In genomic region chr6:104402572-104402971, GRCh38 we compare ENCODE assay signal across 13 cellular contexts.
DNase-seq lines count a peak whose midpoint lies in the region; ATAC-seq and TF ChIP-seq lines count a peak whose summit lies in the region.
"Had no signal": no experiment of that assay in that cellular context is flagged by ENCODE, and none has a peak within 500 bp of the region (broad histone marks: within the 10 kb centered on the region; RNA-seq: fewer than 3 reads in every experiment).

No MANE protein-coding gene starts in this region.

- DNase-seq in Caki2 (ENCODE audit: low read depth) (peak; percentile 10), HFF-Myc (ENCODE audit: extremely low read depth, low read depth) (peak; percentile 3), PC-3 (peak; percentile 76), epithelial cell of esophagus (ENCODE audit: low read depth) (peak; percentile 63), transverse colon (no peak), islet precursor cell (no peak), DMS 273 (lab: John Stamatoyannopoulos, UW; ENCODE audit: unreplicated experiment) (no peak)
- DNase-seq: BE2C; CD8-positive, alpha-beta T cell; HCEC 1CT; NCI-H187; NCI-H510A treated with DMSO at 0.1 percent for 48 hours; Right ventricle myocardium superior had no signal

- no peak overlapping the region for H3K9ac ChIP-seq in PC-3 (ENCODE audit: low read length)

- TF ChIP-seq EP300 in transverse colon (IDR thresholded peaks at IDR 0.05; ENCODE audit: low read depth): no peak

- H3K9me2 ChIP-seq in PC-3 (replicated peaks; ENCODE audit: low read length): no peaks in the 10 kb centered on the region

- WGBS in transverse colon (ENCODE audit: low coverage in 1 of 2), 2 donors: 65 to 80% methylated on average over 1 of the region's 1 CpG

- in situ Hi-C loops in Caki2 (cut with HindIII; ENCODE audit: low pct_unique_long_range_greater_than_20kb, low sequenced_read_pairs): no loop called here
- in situ Hi-C loops in transverse colon (cut with MboI; ENCODE audit: low pct_ligation_motif_present in 1 of 4, low pct_unique_long_range_greater_than_20kb in 1 of 4, low sequenced_read_pairs in 3 of 4): no loop called here

- H3K27me3 ChIP-seq in PC-3 (ENCODE audit: low read length) (no peaks in the 10 kb centered on the region), transverse colon (no peaks in the 10 kb centered on the region)
- H3K27me3 ChIP-seq: BE2C had no signal

- no peaks in the 10 kb centered on the region for H4K20me1 ChIP-seq in PC-3 (ENCODE audit: low read length)

- no peak for TF ChIP-seq POLR2A in transverse colon (IDR thresholded peaks at IDR 0.05)

- no TSS peak for BruUV-seq in PC-3 (replicated peaks; lab: Mats Ljungman, UMichigan)

- H3K27ac ChIP-seq in PC-3 (ENCODE audit: low read length) (peak overlapping the region; percentile 39; the same call in 1 of the 2 replicates), transverse colon (no peak overlapping the region)

- no peaks in the 10 kb centered on the region for H3K79me2 ChIP-seq in PC-3 (ENCODE audit: low read length)

- CTCF ChIA-PET in PC-3 (lab: Charles Lee): no interaction called here

- H3K9me3 ChIP-seq in PC-3 (ENCODE audit: low read length): no peaks in the 10 kb centered on the region
- no peaks in the 10 kb centered on the region for H3K9me3 ChIP-seq in transverse colon
- H3K9me3 ChIP-seq: BE2C had no signal

- H3K4me2 ChIP-seq in PC-3 (ENCODE audit: low read length): peak overlapping the region; percentile 29; the same call in 1 of the 2 replicates

- POLR2A ChIA-PET in PC-3 (lab: Charles Lee; ENCODE audit: unreplicated experiment): no interaction called here

- ATAC-seq in PC-3: peak; percentile 89
- ATAC-seq: CD8-positive, alpha-beta T cell had no signal

- no peak overlapping the region for H2AFZ ChIP-seq in PC-3 (ENCODE audit: low read length)

- intact Hi-C loops in PC-3 (cut with micrococcal nuclease) (loop anchor here (5.0 kb wide), 1 partner anchor 75 kb away; no protein-coding TSS in a partner anchor), transverse colon (cut with DNase I; ENCODE audit: low total_unique reads) (no loop called here)

- H3K4me1 ChIP-seq in PC-3 (ENCODE audit: insufficient read depth, low read length): peaks cover 21% of the 10 kb centered on the region
- H3K4me1 ChIP-seq in transverse colon: no peaks in the 10 kb centered on the region
- H3K4me1 ChIP-seq: BE2C had no signal

- TF ChIP-seq CTCF in HFF-Myc (IDR thresholded peaks at IDR 0.05; ENCODE audit: low read depth, low read length, missing control alignments) (no peak), PC-3 (conservative IDR thresholded peaks at IDR 0.05; ENCODE audit: low read depth, low read length) (no peak), epithelial cell of esophagus (IDR thresholded peaks at IDR 0.05; ENCODE audit: insufficient read depth, low read depth, low read length, missing control alignments) (no peak), transverse colon (IDR thresholded peaks at IDR 0.05) (no peak)

- H3K36me3 ChIP-seq in PC-3 (ENCODE audit: low read depth, low read length): no peaks in the 10 kb centered on the region
- H3K36me3 ChIP-seq in transverse colon: no peaks in the 10 kb centered on the region
- H3K36me3 ChIP-seq: BE2C had no signal

- no peaks in the 10 kb centered on the region for H3F3A ChIP-seq in PC-3 (ENCODE audit: low read length, unreplicated experiment)

- H3K4me3 ChIP-seq in HFF-Myc (replicated peaks; ENCODE audit: low read depth, low read length) (no peak overlapping the region), PC-3 (ENCODE audit: low read length) (no peak overlapping the region), epithelial cell of esophagus (ENCODE audit: low read length) (no peak overlapping the region), transverse colon (no peak overlapping the region)

Comparison
In these comparisons a context has a peak if more than half of its experiments do, and no peak if none do; other contexts are left out.
1. DNase-seq: peak in Caki2 (single experiment), HFF-Myc (single experiment), PC-3 (single experiment) and epithelial cell of esophagus (single experiment); none in transverse colon (single experiment), islet precursor cell (single experiment) and DMS 273 (single experiment).